ENCODE assay signal across 18 cellular contexts in genomic region chr13:19672990-19673389, GRCh38. TPM values are rescaled to one million over a fixed set of nuclear protein-coding genes. Genes with fewer than 3 reads are reported as not detected.
DNase-seq lines count a peak whose midpoint lies in the region; ATAC-seq, FAIRE-seq and TF ChIP-seq lines count a peak whose summit lies in the region.
"Had no signal": no experiment of that assay in that cellular context is flagged by ENCODE, and none has a peak within 500 bp of the region (broad histone marks: within the 10 kb centered on the region; RNA-seq: fewer than 3 reads in every experiment).

No MANE protein-coding gene starts in this region.

- in situ Hi-C loops in HepG2 (cut with HindIII; ENCODE audit: extremely low pct_ligation_motif_present, low pct_unique_long_range_greater_than_20kb), result no loop called here

- H3K9me3 Mint-ChIP-seq in memory B cell, result no peaks in the 10 kb centered on the region
- no peaks in the 10 kb centered on the region for H3K9me3 Mint-ChIP-seq in stimulated activated naive B cell treated with anti-CD40 and anti-IgM and Interleukin-4, amounts not matched to agents 10 μg/mL and 1 μg/mL and 100 μg/mL, for 72 hours
- H3K9me3 Mint-ChIP-seq: HFFc6 had no signal

- CTCF ChIA-PET in HepG2 (lab: Yijun Ruan, JAX; ENCODE audit: low intra/inter-chr PET ratio, low total read pairs), result no interaction called here

- H3K4me3 Mint-ChIP-seq in memory B cell, result no peak overlapping the region
- no peak overlapping the region for H3K4me3 Mint-ChIP-seq in stimulated activated naive B cell treated with anti-CD40 and anti-IgM and Interleukin-4, amounts not matched to agents 10 μg/mL and 1 μg/mL and 100 μg/mL, for 72 hours
- H3K4me3 Mint-ChIP-seq: HFFc6 had no signal

- no peak for ATAC-seq in HepG2
- no peak for ATAC-seq in right lobe of liver
- no peak for ATAC-seq in memory B cell (ENCODE audit: low read depth)
- ATAC-seq in stimulated activated naive B cell treated with anti-CD40 and anti-IgM and Interleukin-4, amounts not matched to agents 10 μg/mL and 1 μg/mL and 100 μg/mL, for 72 hours (replicated peaks), result no peak
- no peak for ATAC-seq in left cardiac atrium
- no peak for ATAC-seq in HG02642 (IDR thresholded peaks at IDR 0.05; ENCODE audit: poor library complexity, unreplicated experiment)

- H3K4me1 ChIP-seq in HepG2 (ENCODE audit: insufficient read depth, low read length), result no peaks in the 10 kb centered on the region
- no peaks in the 10 kb centered on the region for H3K4me1 ChIP-seq in right lobe of liver

- H3K27me3 ChIP-seq in HepG2 (ENCODE audit: control insufficient read depth in 1 of 2, insufficient read depth in 2 of 2, low read length in 2 of 2) (no peaks in the 10 kb centered on the region), right lobe of liver (no peaks in the 10 kb centered on the region)

- no peaks in the 10 kb centered on the region for H3K79me2 ChIP-seq in HepG2 (ENCODE audit: insufficient read depth, low read length)

- no peaks in the 10 kb centered on the region for H3K27me3 Mint-ChIP-seq in memory B cell
- no peaks in the 10 kb centered on the region for H3K27me3 Mint-ChIP-seq in stimulated activated naive B cell treated with anti-CD40 and anti-IgM and Interleukin-4, amounts not matched to agents 10 μg/mL and 1 μg/mL and 100 μg/mL, for 72 hours

- DNase-seq in HepG2 (ENCODE audit: low spot score) (no peak), right lobe of liver (no peak), NOMO-1 treated with dmso at 0.1 percent for 144 hours (lab: John Stamatoyannopoulos, UW; ENCODE audit: unreplicated experiment) (peak; percentile 8), memory B cell (ENCODE audit: low spot score in 2 of 2) (no peak), left cardiac atrium (no peak), urothelium cell line (ENCODE audit: low spot score) (no peak)
- no peak for DNase-seq in stimulated activated naive B cell treated with anti-CD40 and anti-IgM and Interleukin-4, amounts not matched to agents 10 μg/mL and 1 μg/mL and 100 μg/mL, for 72 hours
- DNase-seq: DMS 273 treated with DMSO at 0.1 percent for 48 hours, GOT3, HFFc6, IMR-90, Kasumi-1, NCI-H1417, NCI-H1930, NCI-H2171, NCI-H774, SIG-M5 had no signal

- TF ChIP-seq RAD21 in HepG2 (CRISPR knock-in tag; IDR thresholded peaks at IDR 0.05), result no peak

- intact Hi-C loops in HepG2 (cut with micrococcal nuclease; ENCODE audit: unreplicated experiment), result no loop called here
- intact Hi-C loops in right lobe of liver (cut with DNase I), result no loop called here
- intact Hi-C loops in left cardiac atrium (cut with DNase I), result no loop called here

- H4K20me1 ChIP-seq in HepG2 (ENCODE audit: insufficient read depth, low read length), result no peaks in the 10 kb centered on the region

- H3K4me2 ChIP-seq in HepG2 (ENCODE audit: low read depth, low read length), result no peak overlapping the region

- H3K27ac ChIP-seq in HepG2 (ENCODE audit: extremely low read length, insufficient read depth, low read length) (no peak overlapping the region), right lobe of liver (no peak overlapping the region)

- TF ChIP-seq POLR2A in HepG2 (IDR thresholded peaks at IDR 0.05; ENCODE audit: insufficient read depth in 1 of 2, low read depth in 2 of 2, low read length in 2 of 2), result no peak
- no peak for TF ChIP-seq POLR2A in right lobe of liver (IDR thresholded peaks at IDR 0.05)

- H3K27ac Mint-ChIP-seq in memory B cell, result peak overlapping the region; percentile 79
- H3K27ac Mint-ChIP-seq in stimulated activated naive B cell treated with anti-CD40 and anti-IgM and Interleukin-4, amounts not matched to agents 10 μg/mL and 1 μg/mL and 100 μg/mL, for 72 hours, result peak overlapping the region; percentile 82
- H3K27ac Mint-ChIP-seq: HFFc6 had no signal

- peaks cover 14 to 69% of the 10 kb centered on the region in 2 experiments for H3K36me3 ChIP-seq in HepG2 (replicated peaks in 1 of 2; ENCODE audit: control insufficient read depth in 1 of 2, insufficient read depth in 2 of 2, low read length in 2 of 2)
- peaks cover 0 to 79% (median 16%) of the 10 kb centered on the region in 4 donors for H3K36me3 ChIP-seq in right lobe of liver

- H3K4me3 ChIP-seq in HepG2 (replicated peaks in 1 of 3; ENCODE audit: insufficient read depth in 1 of 3, low read depth in 2 of 3, low read length in 3 of 3), result no peak overlapping the region
- no peak overlapping the region for H3K4me3 ChIP-seq in right lobe of liver

- FAIRE-seq in HepG2 (lab: Jason Lieb, UNC) (no peak), urothelium cell line (lab: Jason Lieb, UNC) (no peak)

- H3K9ac ChIP-seq in HepG2 (ENCODE audit: insufficient read depth, low read depth, low read length), result no peak overlapping the region

- H2AFZ ChIP-seq in HepG2 (ENCODE audit: low read length), result no peak overlapping the region

- H3K9me3 ChIP-seq in HepG2 (ENCODE audit: low read length), result no peaks in the 10 kb centered on the region
- no peaks in the 10 kb centered on the region for H3K9me3 ChIP-seq in right lobe of liver

- TF ChIP-seq EP300 in HepG2 (IDR thresholded peaks at IDR 0.05; ENCODE audit: low read depth in 2 of 2, low read length in 2 of 2), result no peak
- TF ChIP-seq EP300 in HepG2 (CRISPR knock-in tag; IDR thresholded peaks at IDR 0.05; ENCODE audit: borderline replicate concordance), result no peak

- POLR2A ChIA-PET in HepG2 (lab: Yijun Ruan, JAX), result no interaction called here

- 88% methylated on average over 5 of the region's 5 CpGs for WGBS in HepG2 (ENCODE audit: low lambda C conversion rate)
- WGBS in right lobe of liver (ENCODE audit: insufficient coverage, low coverage, low lambda C conversion rate, missing lambda C conversion rate), result 52% methylated on average over 4 of the region's 5 CpGs

- no peak for TF ChIP-seq CTCF in HepG2 (CRISPR knock-in tag; IDR thresholded peaks at IDR 0.05)
- no peak for TF ChIP-seq CTCF in right lobe of liver (IDR thresholded peaks at IDR 0.05)

- H3K36me3 Mint-ChIP-seq in memory B cell, result peaks cover 32% of the 10 kb centered on the region
- peaks cover 41 to 45% of the 10 kb centered on the region in 2 donors for H3K36me3 Mint-ChIP-seq in stimulated activated naive B cell treated with anti-CD40 and anti-IgM and Interleukin-4, amounts not matched to agents 10 μg/mL and 1 μg/mL and 100 μg/mL, for 72 hours

- peaks cover 3% of the 10 kb centered on the region for H3K4me1 Mint-ChIP-seq in memory B cell
- H3K4me1 Mint-ChIP-seq in stimulated activated naive B cell treated with anti-CD40 and anti-IgM and Interleukin-4, amounts not matched to agents 10 μg/mL and 1 μg/mL and 100 μg/mL, for 72 hours, result peaks cover 5 to 16% of the 10 kb centered on the region in 2 donors

- TSS peak; percentile 30 for BruUV-seq in HepG2 (replicated peaks; lab: Mats Ljungman, UMichigan)

TF ChIP-seq in HepG2, 621 proteins besides CTCF, POLR2A, EP300 and RAD21 (continues in another document):
- no peak for TF ChIP-seq XBP1 (CRISPR knock-in tag; IDR thresholded peaks at IDR 0.05)
- TF ChIP-seq ZNF891 (CRISPR knock-in tag; IDR thresholded peaks at IDR 0.05), result no peak
- no peak for TF ChIP-seq ZNF589 (CRISPR knock-in tag; conservative IDR thresholded peaks at IDR 0.05)
- TF ChIP-seq ZNF772 (CRISPR knock-in tag; IDR thresholded peaks at IDR 0.05), result no peak
- no peak for TF ChIP-seq ZNF577 (CRISPR knock-in tag; IDR thresholded peaks at IDR 0.05; ENCODE audit: borderline replicate concordance, low read depth)
- TF ChIP-seq NKX3-1 (CRISPR knock-in tag; IDR thresholded peaks at IDR 0.05), result no peak
- no peak for TF ChIP-seq ARID2 (CRISPR knock-in tag; IDR thresholded peaks at IDR 0.05; ENCODE audit: borderline replicate concordance)
- no peak for TF ChIP-seq DBP (CRISPR knock-in tag; IDR thresholded peaks at IDR 0.05; ENCODE audit: not compliant biosample characterization)

RNA-seq across cellular contexts. Expression of gene MPHOSPH8, which starts 39.5 kb away (rescaled TPM):
- 20.9 and 27.6 TPM in 2 replicates for total RNA-seq in HepG2 (2016; rRNA removed; fragmentation: Illumina TruSeq; extraction: Trizol)
- 5.8 and 6.9 TPM in 2 replicates for total RNA-seq in HepG2 (2016; cell fraction: cytosol; rRNA removed; fragmentation: Illumina TruSeq; extraction: Trizol; ENCODE audit: low read depth)
- total RNA-seq in HepG2 (2016; cell fraction: insoluble cytoplasmic fraction; rRNA removed; fragmentation: Illumina TruSeq; extraction: Trizol), result 20.3 and 27.2 TPM in 2 replicates
- 9.7 and 10.4 TPM in 2 replicates for total RNA-seq in HepG2 (2016; cell fraction: membrane; rRNA removed; fragmentation: Illumina TruSeq; extraction: Trizol)
- total RNA-seq in HepG2 (2016; cell fraction: nucleus; rRNA removed; fragmentation: Illumina TruSeq; extraction: Trizol), result 18.4 and 21.3 TPM in 2 replicates
- polyA plus RNA-seq in HepG2 (2011; rRNA removed), result 17.3 and 17.8 TPM in 2 replicates
- polyA plus RNA-seq in HepG2 (2011; cell fraction: cytosol; rRNA removed), result 6.9 and 9.8 TPM in 2 replicates
- 25.9 and 34.4 TPM in 2 replicates for polyA plus RNA-seq in HepG2 (2011; cell fraction: nucleus; rRNA removed)
- 26.5 and 26.8 TPM in 2 replicates for polyA plus RNA-seq in HepG2 (2012)
- 1.7 and 2.0 TPM in 2 replicates for polyA plus RNA-seq in HepG2 (2016; cell fraction: cytosol; fragmentation: Illumina TruSeq; extraction: Trizol; ENCODE audit: low read depth)
- 26.1 and 27.7 TPM in 2 replicates for polyA plus RNA-seq in HepG2 (2016; cell fraction: insoluble cytoplasmic fraction; fragmentation: Illumina TruSeq; extraction: Trizol; ENCODE audit: low read depth)
- polyA plus RNA-seq in HepG2 (2016; cell fraction: membrane; fragmentation: Illumina TruSeq; extraction: Trizol; ENCODE audit: low read depth), result 3.9 and 4.4 TPM in 2 replicates
- 40.7 and 42.0 TPM in 2 replicates for polyA plus RNA-seq in HepG2 (2016; cell fraction: nucleus; fragmentation: Illumina TruSeq; extraction: Trizol; ENCODE audit: insufficient read depth, low read depth)
- polyA minus RNA-seq in HepG2 (2011; rRNA and poly(A)+ RNA removed; ENCODE audit: low replicate concordance), result 3.8 and 8.2 TPM in 2 replicates
- polyA minus RNA-seq in HepG2 (2011; cell fraction: cytosol; rRNA and poly(A)+ RNA removed), result 4.9 and 8.0 TPM in 2 replicates
- polyA minus RNA-seq in HepG2 (2011; cell fraction: nucleus; rRNA and poly(A)+ RNA removed), result 19.4 and 29.7 TPM in 2 replicates
- 10 to 100 TPM in 4 of 6 experiments, 1 to 10 TPM in 2; 7.3 to 15.4 (median 10.2) TPM for total RNA-seq in right lobe of liver
- 10 to 100 TPM; 27.5 to 32.5 TPM for total RNA-seq in left cardiac atrium
